1 cellular context compared by ENCODE assay signal in genomic region chr12:52244615-52244994, GRCh38.
TF ChIP-seq lines count a peak whose summit lies in the region.

No MANE protein-coding gene starts in this region.

TF ChIP-seq in SK-N-SH, 30 proteins besides CTCF, POLR2A, EP300 and RAD21 (continued from another document):
- no peak for TF ChIP-seq REST (IDR thresholded peaks at IDR 0.05; ENCODE audit: low read depth, low read length)
